Comparison of ENCODE assay signal across 21 cellular contexts in genomic region chr16:78665373-78665772, GRCh38.
DNase-seq lines count a peak whose midpoint lies in the region; ATAC-seq and TF ChIP-seq lines count a peak whose summit lies in the region.
"Had no signal": no experiment of that assay in that cellular context is flagged by ENCODE, and none has a peak within 500 bp of the region (broad histone marks: within the 10 kb centered on the region; RNA-seq: fewer than 3 reads in every experiment).

No MANE protein-coding gene starts in this region.

- no peak overlapping the region for H2BK5ac ChIP-seq in mesenchymal stem cell (ENCODE audit: low read depth, low read length, poor library complexity, severe bottlenecking)

- H2BK120ac ChIP-seq in mesenchymal stem cell (ENCODE audit: low read depth, low read length) = no peak overlapping the region

- H3F3A ChIP-seq in smooth muscle cell (ENCODE audit: low read depth) = no peaks in the 10 kb centered on the region

- H3K4me2 ChIP-seq in mesenchymal stem cell (ENCODE audit: low read length, poor library complexity, severe bottlenecking) (no peak overlapping the region), smooth muscle cell (peak overlapping the region; percentile 25)

- H3K9ac ChIP-seq in mesenchymal stem cell (ENCODE audit: low read length) (no peak overlapping the region), smooth muscle cell (ENCODE audit: low read depth) (no peak overlapping the region)

- no peak overlapping the region for H4K91ac ChIP-seq in mesenchymal stem cell (ENCODE audit: low read length)

- 66% methylated on average over 6 of the region's 6 CpGs for WGBS in mesenchymal stem cell
- WGBS in smooth muscle cell (ENCODE audit: low lambda C conversion rate) = 32% methylated on average over 6 of the region's 6 CpGs

- no peaks in the 10 kb centered on the region for H3K79me2 ChIP-seq in smooth muscle cell (ENCODE audit: low read depth)

- H3K4me3 ChIP-seq in mesenchymal stem cell (ENCODE audit: insufficient read depth in 1 of 2, low read depth in 1 of 2, low read length in 2 of 2) (no peak overlapping the region), smooth muscle cell (no peak overlapping the region)
- H3K4me3 ChIP-seq: K562 had no signal

- H2BK12ac ChIP-seq in mesenchymal stem cell (ENCODE audit: low read length in 2 of 2) = peak overlapping the region in 1 of 2 experiments; percentile 47

- no peaks in the 10 kb centered on the region for H3K4me1 ChIP-seq in mesenchymal stem cell (ENCODE audit: control insufficient read depth, insufficient read depth, low read depth, low read length)
- H3K4me1 ChIP-seq in smooth muscle cell (ENCODE audit: low read depth) = peaks cover 17% of the 10 kb centered on the region
- H3K4me1 ChIP-seq: BE2C had no signal

- no peaks in the 10 kb centered on the region for H3K27me3 ChIP-seq in mesenchymal stem cell (ENCODE audit: control insufficient read depth in 1 of 2, insufficient read depth in 1 of 2, low read length in 2 of 2)
- H3K27me3 ChIP-seq in smooth muscle cell (ENCODE audit: low read depth) = no peaks in the 10 kb centered on the region
- H3K27me3 ChIP-seq: BE2C had no signal

- no peak overlapping the region for H2AK5ac ChIP-seq in mesenchymal stem cell (ENCODE audit: low read length, severe bottlenecking)

- no peak overlapping the region for H3K23ac ChIP-seq in mesenchymal stem cell (ENCODE audit: low read length in 2 of 2)

- H3K9me3 ChIP-seq in mesenchymal stem cell (ENCODE audit: control insufficient read depth, low read length) (no peaks in the 10 kb centered on the region), smooth muscle cell (replicated peaks; ENCODE audit: low read depth) (no peaks in the 10 kb centered on the region)
- H3K9me3 ChIP-seq: BE2C had no signal

- H3K79me1 ChIP-seq in mesenchymal stem cell (replicated peaks; ENCODE audit: low read length, poor library complexity, severe bottlenecking) = no peaks in the 10 kb centered on the region

- no peaks in the 10 kb centered on the region for H4K20me1 ChIP-seq in smooth muscle cell (ENCODE audit: low read depth)

- H3K4ac ChIP-seq in mesenchymal stem cell (ENCODE audit: low read depth in 1 of 2, low read length in 2 of 2) = no peak overlapping the region

- no peak overlapping the region for H2BK15ac ChIP-seq in mesenchymal stem cell (ENCODE audit: low read depth, poor library complexity, severe bottlenecking)

- H2AFZ ChIP-seq in mesenchymal stem cell (ENCODE audit: low read depth, low read length) (no peak overlapping the region), smooth muscle cell (ENCODE audit: low read depth) (no peak overlapping the region)

- no peak overlapping the region for H3K18ac ChIP-seq in mesenchymal stem cell (ENCODE audit: low read depth in 1 of 2, low read length in 2 of 2)

- H3K14ac ChIP-seq in mesenchymal stem cell (ENCODE audit: low read length in 2 of 2) = peak overlapping the region in 1 of 2 experiments; percentile 14

- DNase-seq in NCI-H82 treated with DMSO at 0.1 percent for 48 hours (lab: John Stamatoyannopoulos, UW; ENCODE audit: unreplicated experiment) (peak; percentile 1), astrocyte of the hippocampus (ENCODE audit: low read depth, low spot score) (peak; percentile 79), mesenchymal stem cell (peak; percentile 27), smooth muscle cell (lab: John Stamatoyannopoulos, UW; ENCODE audit: unreplicated experiment) (no peak), HuH-7.5 (ENCODE audit: low spot score) (no peak)
- DNase-seq: BE2C; CD8-positive, alpha-beta memory T cell; DND-41; NCI-H1048; NCI-H1417 treated with DMSO at 0.1 percent for 48 hours; NCI-H187; NCI-H2081 treated with DMSO at 0.1 percent for 48 hours; NCI-H2171; NCI-H226; NCI-H510A; NCI-H69 had no signal

- H3K27ac ChIP-seq in mesenchymal stem cell (ENCODE audit: low read length, poor library complexity, severe bottlenecking) (no peak overlapping the region), smooth muscle cell (ENCODE audit: low read depth) (no peak overlapping the region)

- ATAC-seq in HG02885 (IDR thresholded peaks at IDR 0.05; ENCODE audit: poor library complexity, unreplicated experiment) (no peak), GM18867 (IDR thresholded peaks at IDR 0.05; ENCODE audit: unreplicated experiment) (no peak)
- ATAC-seq: HepG2, K562, SK-N-SH treated with all-trans-retinoic acid at 6 μM for 48 hours had no signal

- no peak overlapping the region for H4K8ac ChIP-seq in mesenchymal stem cell (ENCODE audit: low read length)

- H3K36me3 ChIP-seq in mesenchymal stem cell (ENCODE audit: control insufficient read depth in 1 of 2, insufficient read depth in 2 of 2, low read depth in 1 of 2, low read length in 2 of 2) (no peaks in the 10 kb centered on the region), smooth muscle cell (ENCODE audit: low read depth) (no peaks in the 10 kb centered on the region)
- H3K36me3 ChIP-seq: BE2C had no signal

- TF ChIP-seq CTCF in smooth muscle cell (IDR thresholded peaks at IDR 0.05; ENCODE audit: borderline replicate concordance, insufficient read depth, poor library complexity, severe bottlenecking) = no peak

Comparison
In these comparisons a context has a peak if more than half of its experiments do, and no peak if none do; other contexts are left out.
1. DNase-seq: peak in NCI-H82 treated with DMSO at 0.1 percent for 48 hours (single experiment), astrocyte of the hippocampus (single experiment) and mesenchymal stem cell (single experiment); none in smooth muscle cell (single experiment) and HuH-7.5 (single experiment).